2 cellular contexts compared by ENCODE assay signal in the genomic region with DNA sequence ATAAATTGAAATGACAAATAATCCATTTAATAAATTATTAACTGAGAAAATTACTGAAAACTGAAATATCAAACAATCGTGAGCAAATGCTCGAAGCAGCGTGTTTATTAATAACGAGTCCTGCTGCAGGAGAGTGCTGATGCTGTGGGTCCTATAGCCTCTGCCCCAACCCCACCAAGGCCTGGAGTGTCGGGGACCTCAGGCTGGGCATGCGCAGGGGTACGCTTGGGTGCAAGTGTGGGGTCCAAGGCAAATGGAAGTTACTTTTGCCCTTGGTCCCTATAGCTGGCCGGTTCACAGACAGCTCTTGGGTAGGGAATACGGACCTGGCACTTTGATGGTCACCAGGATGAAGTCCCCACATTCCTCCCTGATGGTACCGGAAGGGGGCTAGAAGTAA.
TF ChIP-seq lines count a peak whose summit lies in the region.

No MANE protein-coding gene starts in this region.

TF ChIP-seq in K562, 482 proteins besides CTCF, POLR2A, EP300 and RAD21:
- TF ChIP-seq ZNF175 (CRISPR knock-in tag; IDR thresholded peaks at IDR 0.05; ENCODE audit: low read depth) (no peak), NRF1 (conservative IDR thresholded peaks at IDR 0.05 in 1 of 2, IDR thresholded peaks at IDR 0.05 in 1 of 2) (0 out of 4 replicates have a peak, but pooled peaks have one; percentile 13 to 16)

TF ChIP-seq in H1, 55 proteins besides CTCF, POLR2A, EP300 and RAD21:
- TF ChIP-seq SP2 (IDR thresholded peaks at IDR 0.05; ENCODE audit: low read length) (no peak), GTF2F1 (IDR thresholded peaks at IDR 0.05; ENCODE audit: borderline replicate concordance, low read depth, low read length) (no peak), E2F6 (IDR thresholded peaks at IDR 0.05) (no peak), CEBPB (IDR thresholded peaks at IDR 0.05; ENCODE audit: low read depth, low read length) (no peak), RFX5 (IDR thresholded peaks at IDR 0.05; ENCODE audit: borderline replicate concordance, low read depth, low read length) (no peak), SIX5 (IDR thresholded peaks at IDR 0.05; ENCODE audit: low read depth, low read length) (no peak), SIN3A (conservative IDR thresholded peaks at IDR 0.05 in 1 of 2, IDR thresholded peaks at IDR 0.05 in 1 of 2; ENCODE audit: low read depth in 1 of 2, low read length in 2 of 2) (no peak), FOSL1 (IDR thresholded peaks at IDR 0.05; ENCODE audit: insufficient read depth, low read depth, low read length) (no peak), EZH2 (IDR thresholded peaks at IDR 0.05; ENCODE audit: low read depth, low read length, severe bottlenecking) (no peak)
- TF ChIP-seq, protein P1, sequence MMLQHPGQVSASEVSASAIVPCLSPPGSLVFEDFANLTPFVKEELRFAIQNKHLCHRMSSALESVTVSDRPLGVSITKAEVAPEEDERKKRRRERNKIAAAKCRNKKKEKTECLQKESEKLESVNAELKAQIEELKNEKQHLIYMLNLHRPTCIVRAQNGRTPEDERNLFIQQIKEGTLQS (IDR thresholded peaks at IDR 0.05; ENCODE audit: insufficient read depth, low read depth, low read length) = no peak
- TF ChIP-seq, protein P2, sequence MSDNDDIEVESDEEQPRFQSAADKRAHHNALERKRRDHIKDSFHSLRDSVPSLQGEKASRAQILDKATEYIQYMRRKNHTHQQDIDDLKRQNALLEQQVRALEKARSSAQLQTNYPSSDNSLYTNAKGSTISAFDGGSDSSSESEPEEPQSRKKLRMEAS (IDR thresholded peaks at IDR 0.05) = no peak
